Comparison of ENCODE assay signal across 8 cellular contexts in the genomic region with DNA sequence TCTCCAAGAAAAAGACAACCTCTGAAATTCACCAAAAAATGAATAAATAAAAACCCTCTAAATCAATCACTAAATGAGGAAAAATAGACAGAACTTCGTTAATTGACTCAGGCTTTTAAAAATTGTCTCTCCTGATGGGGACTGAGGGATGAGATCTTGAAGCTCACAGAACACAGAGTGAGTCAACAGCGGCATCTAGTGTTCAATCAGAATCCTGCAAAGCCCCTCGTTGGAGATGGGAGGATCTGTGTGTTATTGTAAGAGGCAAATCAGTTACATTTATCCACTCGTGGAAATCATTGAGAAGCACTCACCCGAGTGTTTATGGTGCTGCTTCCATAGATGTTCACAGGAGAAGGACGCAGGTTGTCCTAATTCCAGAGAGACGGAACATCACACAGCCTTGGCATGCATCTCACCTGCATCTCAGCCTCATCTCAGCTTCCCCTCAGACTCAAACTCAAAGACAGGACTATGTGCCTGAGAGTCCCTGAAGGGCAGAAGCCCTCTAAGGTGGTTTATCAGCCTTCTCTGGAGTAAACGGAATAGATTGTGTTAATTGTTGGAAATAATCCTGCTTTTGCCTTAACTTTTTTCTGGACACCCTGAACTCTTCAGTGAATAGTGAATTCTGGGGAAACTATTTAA.
DNase-seq lines count a peak whose midpoint lies in the region; ATAC-seq and TF ChIP-seq lines count a peak whose summit lies in the region.

No MANE protein-coding gene starts in this region.

- no peaks in the 10 kb centered on the region for H3K9me3 ChIP-seq in right lobe of liver

- H3K36me3 ChIP-seq in right lobe of liver: no peaks in the 10 kb centered on the region

- WGBS in right lobe of liver (ENCODE audit: insufficient coverage, low coverage, low lambda C conversion rate, missing lambda C conversion rate): 1% methylated on average over 8 of the region's 8 CpGs

- TF ChIP-seq CTCF in coronary artery (IDR thresholded peaks at IDR 0.05): peak; percentile 94
- peak; percentile 91 to 95 (median 94) for TF ChIP-seq CTCF in right lobe of liver (IDR thresholded peaks at IDR 0.05)

- H3K27me3 ChIP-seq in right lobe of liver: no peaks in the 10 kb centered on the region

- ATAC-seq in GM18867 (IDR thresholded peaks at IDR 0.05; ENCODE audit: unreplicated experiment) (peak; percentile 91), HG03097 (IDR thresholded peaks at IDR 0.05; ENCODE audit: low FRiP score, unreplicated experiment) (peak; percentile 77), right lobe of liver (peak; percentile 93 to 98 (median 95))

- TF ChIP-seq POLR2A in right lobe of liver (IDR thresholded peaks at IDR 0.05): no peak

- H3K27ac ChIP-seq in coronary artery (no peak overlapping the region), right lobe of liver (no peak overlapping the region)

- DNase-seq in AML-193 (lab: John Stamatoyannopoulos, UW): peak; percentile 35 to 45
- DNase-seq in NCI-H2227 treated with DMSO at 0.1 percent for 48 hours (lab: John Stamatoyannopoulos, UW): peak; percentile 74
- DNase-seq in activated CD4-positive, CD25-positive, alpha-beta regulatory T cell treated with anti-CD3 and anti-CD28 coated beads, Interleukin-2, amount 50 U/mL, for 16 hours (ENCODE audit: low read depth, low spot score): peak; percentile 10
- DNase-seq in coronary artery (ENCODE audit: low spot score): no peak
- DNase-seq in right lobe of liver: peak in 1 of 3 donors; percentile 55
- DNase-seq in stimulated activated CD8-positive, alpha-beta memory T cell treated with anti-CD3 and anti-CD28 coated beads, Interleukin-12 subunit alpha, Interleukin-12 subunit beta, amount 100 ng/mL, for 1 hour (ENCODE audit: low read depth): peak; percentile 23

- intact Hi-C loops in right lobe of liver (cut with DNase I): no loop called here

- H3K4me3 ChIP-seq in coronary artery (peak overlapping the region; percentile 31), right lobe of liver (no peak overlapping the region)

- H3K4me1 ChIP-seq in right lobe of liver: no peaks in the 10 kb centered on the region
